19 cellular contexts compared by ENCODE assay signal in genomic region chrX:12405306-12405705, GRCh38.
"Had no signal": no experiment of that assay in that cellular context is flagged by ENCODE, and none has a peak within 500 bp of the region (broad histone marks: within the 10 kb centered on the region; RNA-seq: fewer than 3 reads in every experiment).

No MANE protein-coding gene starts in this region.

- H3K27ac ChIP-seq: HL-60 had no signal

- H3K4me2 ChIP-seq: SK-N-SH had no signal

- H3K9me3 ChIP-seq: SK-N-SH had no signal

- H3K9ac ChIP-seq: SK-N-SH had no signal

- DNase-seq: Karpas-422, KG1, MV-4-11, NCI-H1048, NCI-H1105, NCI-H1417, NCI-H1436 treated with DMSO at 0.1 percent for 48 hours, NCI-H1694, NCI-H187 treated with DMSO at 0.1 percent for 48 hours, NCI-H2029 treated with DMSO at 0.1 percent for 48 hours, NCI-H2171 treated with DMSO at 0.1 percent for 48 hours, NCI-H510A, NCI-H524 treated with DMSO at 0.1 percent for 48 hours, NCI-H69, NCI-H774, RPMI8226, SHP77, SK-N-SH had no signal
